ENCODE assay signal across 8 cellular contexts in the genomic region with DNA sequence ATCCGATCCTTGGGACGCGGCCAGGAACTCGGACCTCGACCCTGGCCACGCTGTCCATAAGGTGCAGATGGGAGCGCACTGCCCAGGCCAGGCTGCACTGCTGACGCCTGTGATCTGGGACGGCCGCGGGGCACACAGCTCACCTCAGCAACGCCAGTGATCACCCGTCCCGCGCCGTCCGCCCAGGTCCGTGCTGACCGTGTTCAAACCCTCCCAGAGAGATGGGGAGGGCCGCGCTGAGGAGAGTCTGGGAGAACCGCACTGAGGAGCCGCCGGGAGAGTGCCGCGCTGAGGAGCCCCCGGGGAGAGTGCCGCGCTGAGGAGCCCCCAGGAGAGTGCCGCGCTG.
A peak's percentile ranks its signal among the peaks of the same experiment; 100 is the strongest.
DNase-seq lines count a peak whose midpoint lies in the region; ATAC-seq lines count a peak whose summit lies in the region.

No MANE protein-coding gene starts in this region.

- H3K36me3 ChIP-seq in BLaER1 (no peaks in the 10 kb centered on the region), iPS-18a (ENCODE audit: control insufficient read depth, low read depth, low read length) (no peaks in the 10 kb centered on the region)

- H3K27ac Mint-ChIP-seq in stimulated activated effector memory CD8-positive, alpha-beta T cell treated with anti-CD3 and anti-CD28 coated beads, Interleukin-12 subunit alpha, Interleukin-12 subunit beta, amount 100 ng/mL, for 72 hours = peak overlapping the region; percentile 91

- H3K4me1 Mint-ChIP-seq in stimulated activated effector memory CD8-positive, alpha-beta T cell treated with anti-CD3 and anti-CD28 coated beads, Interleukin-12 subunit alpha, Interleukin-12 subunit beta, amount 100 ng/mL, for 72 hours = peaks cover 13% of the 10 kb centered on the region

- peak; percentile 16 for DNase-seq in activated naive CD4-positive, alpha-beta T cell treated with anti-CD3 and anti-CD28 coated beads, Interleukin-2, amount 50 U/mL, for 16 hours
- no peak for DNase-seq in stimulated activated effector memory CD8-positive, alpha-beta T cell treated with anti-CD3 and anti-CD28 coated beads, Interleukin-12 subunit alpha, Interleukin-12 subunit beta, amount 100 ng/mL, for 72 hours (ENCODE audit: low spot score in 2 of 2)
- DNase-seq in germinal center (ENCODE audit: low spot score) (no peak), Ammon's horn (ENCODE audit: low spot score) (no peak)
- no peak for DNase-seq in effector CD8-positive, alpha-beta T cell (lab: John Stamatoyannopoulos, UW)

- peaks cover 14% of the 10 kb centered on the region for H3K36me3 Mint-ChIP-seq in stimulated activated effector memory CD8-positive, alpha-beta T cell treated with anti-CD3 and anti-CD28 coated beads, Interleukin-12 subunit alpha, Interleukin-12 subunit beta, amount 100 ng/mL, for 72 hours

- peak; percentile 12 for ATAC-seq in HG02981 (IDR thresholded peaks at IDR 0.05; ENCODE audit: unreplicated experiment)
- ATAC-seq in stimulated activated effector memory CD8-positive, alpha-beta T cell treated with anti-CD3 and anti-CD28 coated beads, Interleukin-12 subunit alpha, Interleukin-12 subunit beta, amount 100 ng/mL, for 72 hours = peak; percentile 4

- H3K27ac ChIP-seq in BLaER1 (peak overlapping the region; percentile 88), iPS-18a (ENCODE audit: low read length) (no peak overlapping the region)

- H3K4me3 ChIP-seq in BLaER1 = peak overlapping the region; percentile 81
- peak overlapping the region; percentile 65 for H3K4me3 ChIP-seq in iPS-18a (ENCODE audit: low read length)

- H3K4me1 ChIP-seq in BLaER1 = peaks cover 82% of the 10 kb centered on the region
- peaks cover 63% of the 10 kb centered on the region for H3K4me1 ChIP-seq in iPS-18a (ENCODE audit: control insufficient read depth, low read depth, low read length)

- H3K27me3 ChIP-seq in BLaER1 = no peaks in the 10 kb centered on the region
- H3K27me3 ChIP-seq in iPS-18a (ENCODE audit: control insufficient read depth, insufficient read depth, low read length) = peaks cover 49% of the 10 kb centered on the region

- H3K9me3 ChIP-seq in BLaER1 (peaks cover 22% of the 10 kb centered on the region), iPS-18a (ENCODE audit: control insufficient read depth, low read depth, low read length) (no peaks in the 10 kb centered on the region)

- no peaks in the 10 kb centered on the region for H3K9me3 Mint-ChIP-seq in stimulated activated effector memory CD8-positive, alpha-beta T cell treated with anti-CD3 and anti-CD28 coated beads, Interleukin-12 subunit alpha, Interleukin-12 subunit beta, amount 100 ng/mL, for 72 hours

- H4K20me1 ChIP-seq in BLaER1 = peaks cover 56% of the 10 kb centered on the region

- H3K9ac ChIP-seq in BLaER1 = peak overlapping the region; percentile 88
- H3K9ac ChIP-seq in iPS-18a (ENCODE audit: low read length) = peak overlapping the region; percentile 36

- H3K4me2 ChIP-seq in BLaER1 = peak overlapping the region; percentile 85

- peak overlapping the region; percentile 81 for H3K4me3 Mint-ChIP-seq in stimulated activated effector memory CD8-positive, alpha-beta T cell treated with anti-CD3 and anti-CD28 coated beads, Interleukin-12 subunit alpha, Interleukin-12 subunit beta, amount 100 ng/mL, for 72 hours
